In the genomic region with DNA sequence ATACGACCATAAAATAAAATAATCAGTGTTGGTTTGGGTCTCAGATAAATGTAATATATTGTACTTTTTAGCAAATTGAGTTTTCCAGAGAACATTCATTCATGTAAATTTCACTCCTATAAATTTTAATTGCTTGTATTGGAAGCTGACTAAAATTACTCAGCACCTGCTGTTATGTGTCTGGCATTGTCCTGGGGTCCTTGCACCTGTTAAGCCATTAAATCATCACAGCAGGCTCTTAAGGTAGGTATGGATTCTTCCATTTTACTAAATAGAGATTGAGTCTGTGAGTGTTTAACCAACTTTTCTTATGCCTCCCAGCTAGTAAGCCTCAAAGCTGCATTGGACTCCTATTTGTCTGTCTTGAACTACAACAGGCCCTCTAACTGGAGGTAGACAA, we compare ENCODE assay signal across 10 cellular contexts.
A peak's percentile ranks its signal among the peaks of the same experiment; 100 is the strongest.
DNase-seq lines count a peak whose midpoint lies in the region; ATAC-seq and TF ChIP-seq lines count a peak whose summit lies in the region.
"Had no signal": no experiment of that assay in that cellular context is flagged by ENCODE, and none has a peak within 500 bp of the region (broad histone marks: within the 10 kb centered on the region; RNA-seq: fewer than 3 reads in every experiment).

No MANE protein-coding gene starts in this region.

- H3K27me3 Mint-ChIP-seq in activated CD4-positive, alpha-beta T cell treated with anti-CD3 and anti-CD28 coated beads, Interleukin-2, amount 10 ng/mL, durations not matched to agents 7 days and 5 days: no peaks in the 10 kb centered on the region

- CTCF ChIA-PET in activated CD4-positive, alpha-beta T cell treated with anti-CD3 and anti-CD28 coated beads, Interleukin-2, amount 10 ng/mL, durations not matched to agents 7 days and 5 days (lab: Charles Lee): interaction anchor here (1.0 kb wide), 2 partner anchors 10 to 21 kb away, joined by 3 read pairs; no protein-coding TSS in a partner anchor

- peak overlapping the region; percentile 87 for H3K27ac Mint-ChIP-seq in activated CD4-positive, alpha-beta T cell treated with anti-CD3 and anti-CD28 coated beads, Interleukin-2, amount 10 ng/mL, durations not matched to agents 7 days and 5 days

- TF ChIP-seq CTCF in Peyer's patch (IDR thresholded peaks at IDR 0.05): no peak
- no peak for TF ChIP-seq CTCF in gastroesophageal sphincter (IDR thresholded peaks at IDR 0.05)
- no peak for TF ChIP-seq CTCF in suprapubic skin (IDR thresholded peaks at IDR 0.05)

- POLR2A ChIA-PET in activated CD4-positive, alpha-beta T cell treated with anti-CD3 and anti-CD28 coated beads, Interleukin-2, amount 10 ng/mL, durations not matched to agents 7 days and 5 days (lab: Charles Lee): interaction anchor here (0.6 kb wide), 1 partner anchor 393 kb away, joined by 5 read pairs; no protein-coding TSS in a partner anchor

- H3K4me3 ChIP-seq in Peyer's patch: peak overlapping the region in 2 of 4 donors; percentile 21 to 40
- peak overlapping the region; percentile 29 to 40 for H3K4me3 ChIP-seq in gastroesophageal sphincter
- H3K4me3 ChIP-seq in suprapubic skin: peak overlapping the region; percentile 29

- H3K9me3 ChIP-seq in Peyer's patch (no peaks in the 10 kb centered on the region), gastroesophageal sphincter (no peaks in the 10 kb centered on the region), suprapubic skin (no peaks in the 10 kb centered on the region)

- peaks cover 6% of the 10 kb centered on the region for H3K9me3 Mint-ChIP-seq in activated CD4-positive, alpha-beta T cell treated with anti-CD3 and anti-CD28 coated beads, Interleukin-2, amount 10 ng/mL, durations not matched to agents 7 days and 5 days

- WGBS in gastroesophageal sphincter (ENCODE audit: low coverage in 1 of 2), 2 donors: 47 to 75% methylated on average over 1 of the region's 1 CpG
- 54% methylated on average over 1 of the region's 1 CpG for WGBS in suprapubic skin

- H3K4me1 Mint-ChIP-seq in activated CD4-positive, alpha-beta T cell treated with anti-CD3 and anti-CD28 coated beads, Interleukin-2, amount 10 ng/mL, durations not matched to agents 7 days and 5 days: peaks cover 69% of the 10 kb centered on the region

- DNase-seq in activated CD4-positive, alpha-beta T cell treated with anti-CD3 and anti-CD28 coated beads, Interleukin-2, amount 10 ng/mL, durations not matched to agents 7 days and 5 days: no peak
- DNase-seq in activated CD4-positive, alpha-beta T cell treated with anti-CD3 and anti-CD28 coated beads, Interleukin-2, amount 50 U/mL, for 1 hour: no peak
- DNase-seq in Peyer's patch (no peak), suprapubic skin (ENCODE audit: low spot score in 2 of 2) (no peak), GOT3 (lab: John Stamatoyannopoulos, UW) (no peak), NK-92 (lab: John Stamatoyannopoulos, UW; ENCODE audit: unreplicated experiment) (no peak)
- DNase-seq: glutamatergic neuron had no signal

- TF ChIP-seq EP300 in gastroesophageal sphincter (IDR thresholded peaks at IDR 0.05) (no peak), suprapubic skin (IDR thresholded peaks at IDR 0.05) (no peak)

- TF ChIP-seq POLR2A in Peyer's patch (IDR thresholded peaks at IDR 0.05): no peak
- no peak for TF ChIP-seq POLR2A in gastroesophageal sphincter (IDR thresholded peaks at IDR 0.05)
- TF ChIP-seq POLR2A in suprapubic skin (IDR thresholded peaks at IDR 0.05): no peak

- peaks cover 0 to 11% (median 3%) of the 10 kb centered on the region in 4 donors for H3K4me1 ChIP-seq in Peyer's patch
- peaks cover 0 to 20% (median 0%) of the 10 kb centered on the region in 3 donors for H3K4me1 ChIP-seq in gastroesophageal sphincter
- H3K4me1 ChIP-seq in suprapubic skin: peaks cover 17% of the 10 kb centered on the region

- H3K27ac ChIP-seq in Peyer's patch (peak overlapping the region in 3 of 4 donors; percentile 6 to 14 (median 13)), gastroesophageal sphincter (peak overlapping the region in 2 of 4 donors; percentile 44 to 55), suprapubic skin (peak overlapping the region; percentile 4)
- H3K27ac ChIP-seq: C4-2B had no signal

- no peak for ATAC-seq in gastroesophageal sphincter
- no peak for ATAC-seq in GM18861 (IDR thresholded peaks at IDR 0.05; ENCODE audit: unreplicated experiment)

- H3K36me3 ChIP-seq in Peyer's patch (no peaks in the 10 kb centered on the region), gastroesophageal sphincter (no peaks in the 10 kb centered on the region), suprapubic skin (no peaks in the 10 kb centered on the region)

- H3K27me3 ChIP-seq in Peyer's patch (no peaks in the 10 kb centered on the region), gastroesophageal sphincter (no peaks in the 10 kb centered on the region), suprapubic skin (no peaks in the 10 kb centered on the region)

- peak overlapping the region; percentile 76 for H3K4me3 Mint-ChIP-seq in activated CD4-positive, alpha-beta T cell treated with anti-CD3 and anti-CD28 coated beads, Interleukin-2, amount 10 ng/mL, durations not matched to agents 7 days and 5 days

- peaks cover 47% of the 10 kb centered on the region for H3K36me3 Mint-ChIP-seq in activated CD4-positive, alpha-beta T cell treated with anti-CD3 and anti-CD28 coated beads, Interleukin-2, amount 10 ng/mL, durations not matched to agents 7 days and 5 days (ENCODE audit: low read depth)
